In genomic region chr1:17441993-17442357, GRCh38 we compare ENCODE assay signal across 1 cellular context.
TF ChIP-seq lines count a peak whose summit lies in the region.

No MANE protein-coding gene starts in this region.

TF ChIP-seq in HCT116, 20 proteins besides CTCF, POLR2A, EP300 and RAD21:
- TF ChIP-seq ATF3 (IDR thresholded peaks at IDR 0.05), result no peak
- no peak for TF ChIP-seq EZH2phosphoT487 (IDR thresholded peaks at IDR 0.05; ENCODE audit: borderline replicate concordance)
- no peak for TF ChIP-seq EGR1 (IDR thresholded peaks at IDR 0.05; ENCODE audit: low read depth)
- TF ChIP-seq JUND (IDR thresholded peaks at IDR 0.05), result no peak
- TF ChIP-seq CBX3 (IDR thresholded peaks at IDR 0.05; ENCODE audit: low read depth), result no peak; the same call in 1 of the 2 replicates
TF ChIP-seq in HCT116: peak in this region for 0.
